In genomic region chr14:102810523-102810922, GRCh38 we compare ENCODE assay signal across 23 cellular contexts. TPM values are rescaled to one million over a fixed set of nuclear protein-coding genes. Genes with fewer than 3 reads are reported as not detected.
DNase-seq lines count a peak whose midpoint lies in the region; ATAC-seq and TF ChIP-seq lines count a peak whose summit lies in the region.
"Had no signal": no experiment of that assay in that cellular context is flagged by ENCODE, and none has a peak within 500 bp of the region (broad histone marks: within the 10 kb centered on the region; RNA-seq: fewer than 3 reads in every experiment).

No MANE protein-coding gene starts in this region.

- no peaks in the 10 kb centered on the region for H3K27me3 Mint-ChIP-seq in activated T-cell treated with anti-CD3 and anti-CD28 coated beads, Interleukin-2, amount 50 U/mL, for 72 hours (ENCODE audit: low read depth)
- no peaks in the 10 kb centered on the region for H3K27me3 Mint-ChIP-seq in CD8-positive, alpha-beta T cell (ENCODE audit: low read depth)
- no peaks in the 10 kb centered on the region for H3K27me3 Mint-ChIP-seq in stimulated activated naive CD8-positive, alpha-beta T cell treated with anti-CD3 and anti-CD28 coated beads, Interleukin-15, amount 100 ng/mL, for 72 hours

- peaks cover 22% of the 10 kb centered on the region for H3K4me1 ChIP-seq in CD8-positive, alpha-beta T cell (ENCODE audit: insufficient read depth, low read length)

- intact Hi-C loops in CD8-positive, alpha-beta T cell (cut with DNase I, micrococcal nuclease): no loop called here
- intact Hi-C loops in posterior vena cava (cut with DNase I): no loop called here

- no peak for DNase-seq in activated T-cell treated with anti-CD3 and anti-CD28 coated beads, Interleukin-2, amount 50 U/mL, for 72 hours
- DNase-seq in activated T-cell treated with anti-CD3 and anti-CD28 coated beads, Interleukin-2, amount 50 U/mL, for 1 hour: no peak
- DNase-seq in CD8-positive, alpha-beta T cell: no peak
- DNase-seq in RPMI8226 (peak; percentile 38), posterior vena cava (ENCODE audit: low spot score) (no peak)
- no peak for DNase-seq in stimulated activated effector memory CD8-positive, alpha-beta T cell treated with anti-CD3 and anti-CD28 coated beads, Interleukin-12 subunit alpha, Interleukin-12 subunit beta, amount 100 ng/mL, for 72 hours (ENCODE audit: low spot score in 2 of 2)
- no peak for DNase-seq in stimulated activated naive CD8-positive, alpha-beta T cell treated with anti-CD3 and anti-CD28 coated beads, Interleukin-15, amount 100 ng/mL, for 72 hours
- DNase-seq: caudate nucleus, cortex of kidney, EL, GM23248, heart left ventricle, HFFc6, kidney, midbrain, natural killer cell, occipital lobe, T1000 had no signal

- no peak for ATAC-seq in activated T-cell treated with anti-CD3 and anti-CD28 coated beads, Interleukin-2, amount 50 U/mL, for 72 hours (replicated peaks in 1 of 2)
- ATAC-seq in CD8-positive, alpha-beta T cell: no peak
- ATAC-seq in stimulated activated effector memory CD8-positive, alpha-beta T cell treated with anti-CD3 and anti-CD28 coated beads, Interleukin-12 subunit alpha, Interleukin-12 subunit beta, amount 100 ng/mL, for 72 hours: no peak
- no peak for ATAC-seq in stimulated activated naive CD8-positive, alpha-beta T cell treated with anti-CD3 and anti-CD28 coated beads, Interleukin-15, amount 100 ng/mL, for 72 hours
- ATAC-seq: heart left ventricle, natural killer cell, Right ventricle myocardium inferior, WTC11 had no signal

- no peaks in the 10 kb centered on the region for H3K27me3 ChIP-seq in CD8-positive, alpha-beta T cell (ENCODE audit: insufficient read depth, low read length)
- H3K27me3 ChIP-seq: heart left ventricle, tibial nerve had no signal

- no peak overlapping the region for H3K27ac ChIP-seq in CD8-positive, alpha-beta T cell (ENCODE audit: low read depth, low read length)
- H3K27ac ChIP-seq: C4-2B, GM23248, heart left ventricle, HL-60, tibial nerve had no signal

- H3K36me3 Mint-ChIP-seq in activated T-cell treated with anti-CD3 and anti-CD28 coated beads, Interleukin-2, amount 50 U/mL, for 72 hours (ENCODE audit: insufficient read depth in 2 of 2): peaks cover 19 to 47% of the 10 kb centered on the region in 2 donors
- H3K36me3 Mint-ChIP-seq in CD8-positive, alpha-beta T cell: peaks cover 26% of the 10 kb centered on the region
- H3K36me3 Mint-ChIP-seq in stimulated activated effector memory CD8-positive, alpha-beta T cell treated with anti-CD3 and anti-CD28 coated beads, Interleukin-12 subunit alpha, Interleukin-12 subunit beta, amount 100 ng/mL, for 72 hours: peaks cover 87% of the 10 kb centered on the region
- H3K36me3 Mint-ChIP-seq: natural killer cell, WTC11 had no signal

- no peak overlapping the region for H3K4me3 ChIP-seq in CD8-positive, alpha-beta T cell (ENCODE audit: low read depth, low read length)
- H3K4me3 ChIP-seq: GM23248, heart left ventricle, tibial nerve had no signal

- H3K4me1 Mint-ChIP-seq in activated T-cell treated with anti-CD3 and anti-CD28 coated beads, Interleukin-2, amount 50 U/mL, for 72 hours (ENCODE audit: low read depth): peaks cover 95% of the 10 kb centered on the region
- peaks cover 62% of the 10 kb centered on the region for H3K4me1 Mint-ChIP-seq in CD8-positive, alpha-beta T cell (ENCODE audit: low read depth)
- H3K4me1 Mint-ChIP-seq in stimulated activated effector memory CD8-positive, alpha-beta T cell treated with anti-CD3 and anti-CD28 coated beads, Interleukin-12 subunit alpha, Interleukin-12 subunit beta, amount 100 ng/mL, for 72 hours: peaks cover 84% of the 10 kb centered on the region
- peaks cover 90% of the 10 kb centered on the region for H3K4me1 Mint-ChIP-seq in stimulated activated naive CD8-positive, alpha-beta T cell treated with anti-CD3 and anti-CD28 coated beads, Interleukin-15, amount 100 ng/mL, for 72 hours

- CTCF ChIA-PET in CD8-positive, alpha-beta T cell (lab: Charles Lee): no interaction called here

- no peaks in the 10 kb centered on the region for H3K9me3 ChIP-seq in CD8-positive, alpha-beta T cell (ENCODE audit: low read length)
- H3K9me3 ChIP-seq: heart left ventricle, tibial nerve had no signal

- H3K9me3 Mint-ChIP-seq in activated T-cell treated with anti-CD3 and anti-CD28 coated beads, Interleukin-2, amount 50 U/mL, for 72 hours: peaks cover 0 to under 1% of the 10 kb centered on the region in 2 donors
- H3K9me3 Mint-ChIP-seq in CD8-positive, alpha-beta T cell: no peaks in the 10 kb centered on the region
- H3K9me3 Mint-ChIP-seq in stimulated activated effector memory CD8-positive, alpha-beta T cell treated with anti-CD3 and anti-CD28 coated beads, Interleukin-12 subunit alpha, Interleukin-12 subunit beta, amount 100 ng/mL, for 72 hours: no peaks in the 10 kb centered on the region
- peaks cover 0 to 5% of the 10 kb centered on the region in 2 donors for H3K9me3 Mint-ChIP-seq in stimulated activated naive CD8-positive, alpha-beta T cell treated with anti-CD3 and anti-CD28 coated beads, Interleukin-15, amount 100 ng/mL, for 72 hours
- H3K9me3 Mint-ChIP-seq: HFFc6, natural killer cell, WTC11 had no signal

- H3K36me3 ChIP-seq in CD8-positive, alpha-beta T cell (ENCODE audit: insufficient read depth, low read length): no peaks in the 10 kb centered on the region
- H3K36me3 ChIP-seq: heart left ventricle, tibial nerve had no signal

- POLR2A ChIA-PET in CD8-positive, alpha-beta T cell (lab: Charles Lee): interaction anchor here (0.8 kb wide), 1 partner anchor 9 kb away, joined by 3 read pairs; no protein-coding TSS in a partner anchor

- no peak for TF ChIP-seq CTCF in CD8-positive, alpha-beta T cell (IDR thresholded peaks at IDR 0.05)

- peak overlapping the region; percentile 93 for H3K27ac Mint-ChIP-seq in activated T-cell treated with anti-CD3 and anti-CD28 coated beads, Interleukin-2, amount 50 U/mL, for 72 hours
- H3K27ac Mint-ChIP-seq in CD8-positive, alpha-beta T cell: peak overlapping the region; percentile 34
- peak overlapping the region; percentile 47 for H3K27ac Mint-ChIP-seq in stimulated activated effector memory CD8-positive, alpha-beta T cell treated with anti-CD3 and anti-CD28 coated beads, Interleukin-12 subunit alpha, Interleukin-12 subunit beta, amount 100 ng/mL, for 72 hours
- peak overlapping the region in 1 of 2 donors; percentile 26 for H3K27ac Mint-ChIP-seq in stimulated activated naive CD8-positive, alpha-beta T cell treated with anti-CD3 and anti-CD28 coated beads, Interleukin-15, amount 100 ng/mL, for 72 hours
- H3K27ac Mint-ChIP-seq: HFFc6, natural killer cell, WTC11 had no signal

- peak overlapping the region; percentile 64 to 70 for H3K4me3 Mint-ChIP-seq in activated T-cell treated with anti-CD3 and anti-CD28 coated beads, Interleukin-2, amount 50 U/mL, for 72 hours
- no peak overlapping the region for H3K4me3 Mint-ChIP-seq in CD8-positive, alpha-beta T cell
- H3K4me3 Mint-ChIP-seq in stimulated activated effector memory CD8-positive, alpha-beta T cell treated with anti-CD3 and anti-CD28 coated beads, Interleukin-12 subunit alpha, Interleukin-12 subunit beta, amount 100 ng/mL, for 72 hours: no peak overlapping the region
- no peak overlapping the region for H3K4me3 Mint-ChIP-seq in stimulated activated naive CD8-positive, alpha-beta T cell treated with anti-CD3 and anti-CD28 coated beads, Interleukin-15, amount 100 ng/mL, for 72 hours
- H3K4me3 Mint-ChIP-seq: HFFc6, natural killer cell, WTC11 had no signal

RNA-seq across cellular contexts. Expression of gene TRAF3, which starts 33.3 kb away (rescaled TPM):
- total RNA-seq in activated T-cell treated with anti-CD3 and anti-CD28 coated beads, Interleukin-2, amount 50 U/mL, for 72 hours: 100 to 1,000 TPM; 123 to 137 TPM
- total RNA-seq in CD8-positive, alpha-beta T cell: 10 to 100 TPM; 40.4 to 43.2 TPM
- 10 to 100 TPM; 17.8 to 28.0 TPM for total RNA-seq in posterior vena cava

Comparison
In these comparisons a context has a peak if more than half of its experiments do, and no peak if none do; other contexts are left out.
1. H3K4me3 Mint-ChIP-seq: peak in activated T-cell treated with anti-CD3 and anti-CD28 coated beads, Interleukin-2, amount 50 U/mL, for 72 hours (2 of 2); none in CD8-positive, alpha-beta T cell (single experiment), stimulated activated effector memory CD8-positive, alpha-beta T cell treated with anti-CD3 and anti-CD28 coated beads, Interleukin-12 subunit alpha, Interleukin-12 subunit beta, amount 100 ng/mL, for 72 hours (single experiment) and stimulated activated naive CD8-positive, alpha-beta T cell treated with anti-CD3 and anti-CD28 coated beads, Interleukin-15, amount 100 ng/mL, for 72 hours (0 of 2).